ENCODE assay signal across 18 cellular contexts in genomic region chr19:40078377-40078776, GRCh38. TPM values are rescaled to one million over a fixed set of nuclear protein-coding genes. Genes with fewer than 3 reads are reported as not detected.
DNase-seq lines count a peak whose midpoint lies in the region; ATAC-seq and TF ChIP-seq lines count a peak whose summit lies in the region.
"Had no signal": no experiment of that assay in that cellular context is flagged by ENCODE, and none has a peak within 500 bp of the region (broad histone marks: within the 10 kb centered on the region; RNA-seq: fewer than 3 reads in every experiment).

No MANE protein-coding gene starts in this region.

- H3K9ac ChIP-seq in GM23248 (no peak overlapping the region), adipocyte (ENCODE audit: low read length) (no peak overlapping the region), endodermal cell (ENCODE audit: extremely low read depth, low read length, poor library complexity, severe bottlenecking) (no peak overlapping the region)

- peaks cover 6% of the 10 kb centered on the region; the same call in 1 of the 2 replicates for H3K79me2 ChIP-seq in GM23248 (ENCODE audit: insufficient read depth)

- in situ Hi-C loops in GM23248 (cut with MboI), result no loop called here

- no peaks in the 10 kb centered on the region for H3K27me3 ChIP-seq in GM23248 (replicated peaks; ENCODE audit: insufficient read depth)
- no peaks in the 10 kb centered on the region for H3K27me3 ChIP-seq in adipocyte (replicated peaks; ENCODE audit: control insufficient read depth, insufficient read depth, low read length)
- no peaks in the 10 kb centered on the region for H3K27me3 ChIP-seq in endodermal cell (ENCODE audit: control insufficient read depth, insufficient read depth, low read length, poor library complexity, severe bottlenecking)

- ATAC-seq in GM21367 (IDR thresholded peaks at IDR 0.05; ENCODE audit: unreplicated experiment) (no peak), HG02642 (IDR thresholded peaks at IDR 0.05; ENCODE audit: poor library complexity, unreplicated experiment) (no peak)
- ATAC-seq: CD8-positive, alpha-beta T cell; GM23338; HCT116 had no signal

- 92 to 94% methylated on average over 1 of the region's 1 CpG for WGBS in GM23248 (ENCODE audit: low coverage in 1 of 2, low lambda C conversion rate in 2 of 2, missing lambda C conversion rate in 2 of 2), 2 experiments
- WGBS in endodermal cell (ENCODE audit: insufficient coverage in 1 of 2, insufficient read length in 1 of 2), 2 experiments, result 83 to 100% methylated on average over 1 of the region's 1 CpG

- H3K27me3 Mint-ChIP-seq in CD14-positive monocyte (ENCODE audit: low read depth in 3 of 3) (peaks cover 0 to 1% (median 0%) of the 10 kb centered on the region in 3 donors), endodermal cell (ENCODE audit: insufficient read depth) (no peaks in the 10 kb centered on the region)
- H3K27me3 Mint-ChIP-seq: CD4-positive, CD25-positive, alpha-beta regulatory T cell had no signal

- no peaks in the 10 kb centered on the region for H3F3A ChIP-seq in GM23248 (ENCODE audit: insufficient read depth)

- no peak for TF ChIP-seq CTCF in CD14-positive monocyte (IDR thresholded peaks at IDR 0.05)
- TF ChIP-seq CTCF in endodermal cell (conservative IDR thresholded peaks at IDR 0.05), result no peak

- H3K4me3 Mint-ChIP-seq in CD14-positive monocyte, result no peak overlapping the region
- H3K4me3 Mint-ChIP-seq in endodermal cell, result no peak overlapping the region
- H3K4me3 Mint-ChIP-seq: CD8-positive, alpha-beta T cell; GM23338; H9; HFFc6 had no signal

- H3K4me1 Mint-ChIP-seq in CD14-positive monocyte (peaks cover 37% of the 10 kb centered on the region), endodermal cell (no peaks in the 10 kb centered on the region)
- H3K4me1 Mint-ChIP-seq: GM23338, H9 had no signal

- H3K4me2 ChIP-seq in GM23248 (ENCODE audit: unreplicated experiment), result no peak overlapping the region
- H3K4me2 ChIP-seq: GM23338 had no signal

- DNase-seq in CD14-positive monocyte (ENCODE audit: low spot score) (no peak), GM23248 (peak; percentile 13), adipocyte (ENCODE audit: low read depth) (peak; percentile 2), endodermal cell (no peak), dermis blood vessel endothelial cell (no peak), SW480 (ENCODE audit: low spot score) (no peak)
- DNase-seq: C1 segment of cervical spinal cord; Caco-2; CD4-positive, CD25-positive, alpha-beta regulatory T cell; CD8-positive, alpha-beta T cell; DMS153; DND-41; H9; HFFc6 had no signal

- H3K36me3 Mint-ChIP-seq in CD14-positive monocyte, result peaks cover 82 to 88% of the 10 kb centered on the region in 2 donors
- H3K36me3 Mint-ChIP-seq in endodermal cell (ENCODE audit: low read depth), result peaks cover 98% of the 10 kb centered on the region

- H2AFZ ChIP-seq in GM23248, result no peak overlapping the region
- H2AFZ ChIP-seq: GM23338 had no signal

- H3K27ac ChIP-seq in GM23248 (no peak overlapping the region), endodermal cell (ENCODE audit: low read depth, low read length) (no peak overlapping the region)

- H4K20me1 ChIP-seq in GM23248 (ENCODE audit: insufficient read depth), result no peaks in the 10 kb centered on the region

- H3K27ac Mint-ChIP-seq in CD14-positive monocyte (peak overlapping the region in 6 of 7 donors; percentile 35 to 74 (median 65)), endodermal cell (no peak overlapping the region)
- H3K27ac Mint-ChIP-seq: CD4-positive, CD25-positive, alpha-beta regulatory T cell; CD8-positive, alpha-beta T cell; GM23338; H9; HFFc6 had no signal

- no peaks in the 10 kb centered on the region for H3K9me3 ChIP-seq in GM23248 (ENCODE audit: low read depth)
- H3K9me3 ChIP-seq in adipocyte (ENCODE audit: control insufficient read depth, low read length), result peaks cover 57% of the 10 kb centered on the region
- H3K9me3 ChIP-seq in endodermal cell (ENCODE audit: control insufficient read depth, low read length), result peaks cover 79% of the 10 kb centered on the region

- intact Hi-C loops in CD14-positive monocyte (cut with micrococcal nuclease), result no loop called here

- H3K9me2 ChIP-seq in GM23248 (ENCODE audit: insufficient read depth), result no peaks in the 10 kb centered on the region

- no peak overlapping the region for H3K4me3 ChIP-seq in GM23248
- H3K4me3 ChIP-seq in adipocyte (ENCODE audit: low read length), result peak overlapping the region; percentile 10
- peak overlapping the region; percentile 43 for H3K4me3 ChIP-seq in endodermal cell (ENCODE audit: low read length)
- H3K4me3 ChIP-seq: GM23338 had no signal

- H3K9me3 Mint-ChIP-seq in CD14-positive monocyte (peaks cover 36 to 67% (median 47%) of the 10 kb centered on the region in 7 donors), endodermal cell (peaks cover 79% of the 10 kb centered on the region)

- H3K4me1 ChIP-seq in GM23248 (ENCODE audit: insufficient read depth) (no peaks in the 10 kb centered on the region), adipocyte (ENCODE audit: control insufficient read depth, insufficient read depth, low read length) (no peaks in the 10 kb centered on the region), endodermal cell (ENCODE audit: control insufficient read depth, insufficient read depth, low read length) (no peaks in the 10 kb centered on the region)
- H3K4me1 ChIP-seq: Caco-2 had no signal

- H3K36me3 ChIP-seq in GM23248 (ENCODE audit: low read depth), result peaks cover 72% of the 10 kb centered on the region
- H3K36me3 ChIP-seq in adipocyte (ENCODE audit: control insufficient read depth, insufficient read depth, low read length, severe bottlenecking), result peaks cover 93% of the 10 kb centered on the region
- H3K36me3 ChIP-seq in endodermal cell (ENCODE audit: control insufficient read depth, insufficient read depth, low read length), result peaks cover 99% of the 10 kb centered on the region

RNA-seq across cellular contexts. Expression of gene ZNF780A, which starts 12.4 kb away (rescaled TPM):
- polyA plus RNA-seq in CD14-positive monocyte, result 10 to 100 TPM in 1 of 2 donors, 1 to 10 TPM in 1; 9.8 to 14.1 TPM
- total RNA-seq in GM23248 (2014; rRNA removed; shearing (Covaris generic)), result 6.1 and 7.2 TPM in 2 replicates
- 3.6 and 3.9 TPM in 2 replicates for polyA plus RNA-seq in GM23248 (2016; fragmentation: Nextera tagmentation; extraction: Ambion mirVana)
- total RNA-seq in endodermal cell, result 10 to 100 TPM; 20.5 to 21.2 TPM
- 9.8 TPM for polyA plus RNA-seq in endodermal cell (2013, experiment 1 of 2)
- polyA plus RNA-seq in endodermal cell (2013, experiment 2 of 2), result 8.7 TPM
- 10.7 and 17.5 TPM in 2 replicates for total RNA-seq in dermis blood vessel endothelial cell

RNA-seq across cellular contexts. Expression of gene ZNF780B, which starts 22.3 kb away (rescaled TPM):
- 1 to 10 TPM; 2.0 to 3.1 TPM for polyA plus RNA-seq in CD14-positive monocyte
- total RNA-seq in GM23248 (2014; rRNA removed; shearing (Covaris generic)), result 5.1 and 12.0 TPM in 2 replicates
- polyA plus RNA-seq in GM23248 (2016; fragmentation: Nextera tagmentation; extraction: Ambion mirVana), result 2.9 and 3.3 TPM in 2 replicates
- total RNA-seq in endodermal cell, result 10 to 100 TPM; 24.7 to 30.5 TPM
- polyA plus RNA-seq in endodermal cell (2013, experiment 1 of 2), result 6.6 TPM
- polyA plus RNA-seq in endodermal cell (2013, experiment 2 of 2), result 6.9 TPM
- 13.8 and 15.8 TPM in 2 replicates for total RNA-seq in dermis blood vessel endothelial cell

Comparison
In these comparisons a context has a peak if more than half of its experiments do, and no peak if none do; other contexts are left out.
1. DNase-seq: peak in GM23248 (single experiment) and adipocyte (single experiment); none in CD14-positive monocyte (single experiment), endodermal cell (single experiment), dermis blood vessel endothelial cell (single experiment) and SW480 (single experiment).